20 cellular contexts compared by ENCODE assay signal in the genomic region with DNA sequence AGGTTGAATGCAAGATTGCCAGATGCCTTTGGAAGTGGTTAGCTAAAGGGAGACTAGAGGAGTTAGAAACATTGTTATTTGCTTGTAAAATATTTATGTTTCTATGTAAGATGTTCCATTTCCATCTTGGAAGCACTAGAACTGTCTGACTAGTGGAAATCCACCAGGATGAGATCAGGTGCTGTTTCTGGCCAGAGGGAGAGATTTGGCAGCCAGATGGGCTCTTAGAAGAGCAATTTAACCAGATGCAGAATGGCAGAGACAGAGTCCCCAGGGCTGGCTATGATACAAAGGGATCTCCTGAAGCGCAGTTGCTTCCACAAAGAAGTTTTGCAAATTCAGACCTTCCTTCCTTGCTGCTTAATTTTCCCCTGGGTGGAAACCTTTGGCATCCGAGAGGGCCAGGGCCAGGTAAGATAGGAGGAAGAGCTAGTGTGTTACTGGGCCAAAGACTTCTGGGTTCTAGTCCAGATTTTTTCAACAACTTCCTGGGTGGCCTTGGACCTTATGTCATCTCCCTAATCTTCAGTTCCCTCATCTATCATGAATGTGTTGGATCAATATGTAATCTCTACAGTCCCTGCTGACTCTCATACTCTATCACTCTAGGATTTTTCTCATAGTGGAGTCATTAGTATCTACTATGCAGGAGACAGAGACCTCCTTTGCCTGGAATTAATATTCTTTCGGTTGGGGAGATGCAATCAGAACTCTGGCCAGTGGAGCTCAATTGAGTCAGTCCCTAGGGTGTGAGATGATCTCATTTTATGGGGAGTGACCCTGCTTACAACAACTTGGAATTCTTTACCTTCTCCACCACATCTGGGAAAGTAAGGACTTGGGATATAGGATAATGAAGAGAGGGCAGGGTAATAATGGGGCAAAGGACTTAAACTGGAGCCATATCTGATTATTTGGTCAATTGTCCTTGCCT. TPM values are rescaled to one million over a fixed set of nuclear protein-coding genes. Genes with fewer than 3 reads are reported as not detected.
DNase-seq lines count a peak whose midpoint lies in the region; ATAC-seq and TF ChIP-seq lines count a peak whose summit lies in the region.
"Had no signal": no experiment of that assay in that cellular context is flagged by ENCODE, and none has a peak within 500 bp of the region (broad histone marks: within the 10 kb centered on the region; RNA-seq: fewer than 3 reads in every experiment).

No MANE protein-coding gene starts in this region.

- no peak for TF ChIP-seq EP300 in suprapubic skin (IDR thresholded peaks at IDR 0.05)

- DNase-seq in LHCN-M2 (ENCODE audit: low read depth) (peak; percentile 23), coronary artery (ENCODE audit: low spot score) (no peak), right cardiac atrium (peak in 1 of 3 donors; percentile 61), suprapubic skin (ENCODE audit: low spot score in 2 of 2) (no peak), T1000 (lab: John Stamatoyannopoulos, UW) (no peak), NOMO-1 (lab: John Stamatoyannopoulos, UW; ENCODE audit: unreplicated experiment in 2 of 2) (no peak)
- no peak for DNase-seq in activated naive CD8-positive, alpha-beta T cell treated with anti-CD3 and anti-CD28 coated beads, Interleukin-2, amount 50 U/mL, for 24 hours
- no peak for DNase-seq in activated CD4-positive, alpha-beta T cell treated with anti-CD3 and anti-CD28 coated beads, Interleukin-2, amount 10 ng/mL, durations not matched to agents 7 days and 5 days
- DNase-seq: activated CD4-positive, alpha-beta T cell treated with anti-CD3 and anti-CD28 coated beads for 48 hours; activated CD8-positive, alpha-beta memory T cell treated with anti-CD3 and anti-CD28 coated beads, Interleukin-2, amount 50 U/mL, for 4 hours; activated effector memory CD4-positive, alpha-beta T cell treated with Interleukin-2 at 50 U/mL for 16 hours; foreskin keratinocyte; Karpas-422; left lung; NCI-H774; nucleus accumbens; SK-N-SH had no signal

- H3K36me3 ChIP-seq in suprapubic skin, result no peaks in the 10 kb centered on the region
- H3K36me3 ChIP-seq: BLaER1 treated with 17β-estradiol and CSF1 and Interleukin-3, amounts not matched to agents 10 nM and 100 nM; left lung; thoracic aorta had no signal

- POLR2A ChIA-PET in activated CD4-positive, alpha-beta T cell treated with anti-CD3 and anti-CD28 coated beads, Interleukin-2, amount 10 ng/mL, durations not matched to agents 7 days and 5 days (lab: Charles Lee), result no interaction called here

- no peak overlapping the region for H3K4me3 Mint-ChIP-seq in activated naive CD8-positive, alpha-beta T cell treated with anti-CD3 and anti-CD28 coated beads, Interleukin-2, amount 50 U/mL, for 24 hours
- no peak overlapping the region for H3K4me3 Mint-ChIP-seq in activated CD4-positive, alpha-beta T cell treated with anti-CD3 and anti-CD28 coated beads, Interleukin-2, amount 10 ng/mL, durations not matched to agents 7 days and 5 days

- H3K4me3 ChIP-seq in coronary artery (peak overlapping the region; percentile 3), right cardiac atrium (ENCODE audit: low read length) (no peak overlapping the region), suprapubic skin (no peak overlapping the region)
- H3K4me3 ChIP-seq: BLaER1 treated with 17β-estradiol and CSF1 and Interleukin-3, amounts not matched to agents 10 nM and 100 nM; left lung; thoracic aorta had no signal

- no peak overlapping the region for H3K27ac Mint-ChIP-seq in activated naive CD8-positive, alpha-beta T cell treated with anti-CD3 and anti-CD28 coated beads, Interleukin-2, amount 50 U/mL, for 24 hours
- H3K27ac Mint-ChIP-seq in activated CD4-positive, alpha-beta T cell treated with anti-CD3 and anti-CD28 coated beads, Interleukin-2, amount 10 ng/mL, durations not matched to agents 7 days and 5 days, result no peak overlapping the region

- H3K9me3 Mint-ChIP-seq in activated naive CD8-positive, alpha-beta T cell treated with anti-CD3 and anti-CD28 coated beads, Interleukin-2, amount 50 U/mL, for 24 hours, result no peaks in the 10 kb centered on the region
- H3K9me3 Mint-ChIP-seq in activated CD4-positive, alpha-beta T cell treated with anti-CD3 and anti-CD28 coated beads, Interleukin-2, amount 10 ng/mL, durations not matched to agents 7 days and 5 days, result no peaks in the 10 kb centered on the region

- H3K27ac ChIP-seq in coronary artery, result peak overlapping the region; percentile 42 to 88
- peak overlapping the region; percentile 95 for H3K27ac ChIP-seq in right cardiac atrium (ENCODE audit: low read length)
- H3K27ac ChIP-seq in suprapubic skin, result peak overlapping the region; percentile 43
- H3K27ac ChIP-seq: BLaER1 treated with 17β-estradiol and CSF1 and Interleukin-3, amounts not matched to agents 10 nM and 100 nM; foreskin keratinocyte; left lung had no signal

- TF ChIP-seq CTCF in coronary artery (IDR thresholded peaks at IDR 0.05) (no peak), suprapubic skin (IDR thresholded peaks at IDR 0.05) (no peak)

- H3K27me3 ChIP-seq in right cardiac atrium (ENCODE audit: control insufficient read depth, insufficient read depth) (no peaks in the 10 kb centered on the region), suprapubic skin (no peaks in the 10 kb centered on the region)
- H3K27me3 ChIP-seq: BLaER1 treated with 17β-estradiol and CSF1 and Interleukin-3, amounts not matched to agents 10 nM and 100 nM; left lung had no signal

- WGBS in right cardiac atrium, result 47% methylated on average over 3 of the region's 3 CpGs
- WGBS in suprapubic skin, result 61% methylated on average over 3 of the region's 3 CpGs

- no peaks in the 10 kb centered on the region for H3K36me3 Mint-ChIP-seq in activated naive CD8-positive, alpha-beta T cell treated with anti-CD3 and anti-CD28 coated beads, Interleukin-2, amount 50 U/mL, for 24 hours (ENCODE audit: low read depth)
- no peaks in the 10 kb centered on the region for H3K36me3 Mint-ChIP-seq in activated CD4-positive, alpha-beta T cell treated with anti-CD3 and anti-CD28 coated beads, Interleukin-2, amount 10 ng/mL, durations not matched to agents 7 days and 5 days (ENCODE audit: low read depth)

- peaks cover 16% of the 10 kb centered on the region for H3K4me1 Mint-ChIP-seq in activated naive CD8-positive, alpha-beta T cell treated with anti-CD3 and anti-CD28 coated beads, Interleukin-2, amount 50 U/mL, for 24 hours
- peaks cover 13% of the 10 kb centered on the region for H3K4me1 Mint-ChIP-seq in activated CD4-positive, alpha-beta T cell treated with anti-CD3 and anti-CD28 coated beads, Interleukin-2, amount 10 ng/mL, durations not matched to agents 7 days and 5 days

- H3K9me3 ChIP-seq in right cardiac atrium (ENCODE audit: control insufficient read depth, low read length) (no peaks in the 10 kb centered on the region), suprapubic skin (no peaks in the 10 kb centered on the region)
- H3K9me3 ChIP-seq: BLaER1 treated with 17β-estradiol and CSF1 and Interleukin-3, amounts not matched to agents 10 nM and 100 nM; left lung; SK-N-SH; thoracic aorta had no signal

- no peak for TF ChIP-seq POLR2A in suprapubic skin (IDR thresholded peaks at IDR 0.05)

- CTCF ChIA-PET in activated CD4-positive, alpha-beta T cell treated with anti-CD3 and anti-CD28 coated beads, Interleukin-2, amount 10 ng/mL, durations not matched to agents 7 days and 5 days (lab: Charles Lee), result interaction anchor here (0.6 to 1.2 kb wide), 3 partner anchors 9 to 1389 kb away, joined by 3 read pairs; no protein-coding TSS in a partner anchor

- H3K4me1 ChIP-seq in right cardiac atrium (ENCODE audit: control insufficient read depth, insufficient read depth, low read length) (peaks cover 21% of the 10 kb centered on the region), suprapubic skin (peaks cover 24% of the 10 kb centered on the region)
- H3K4me1 ChIP-seq: foreskin keratinocyte had no signal

- H3K27me3 Mint-ChIP-seq in activated naive CD8-positive, alpha-beta T cell treated with anti-CD3 and anti-CD28 coated beads, Interleukin-2, amount 50 U/mL, for 24 hours, result peaks cover 9% of the 10 kb centered on the region
- H3K27me3 Mint-ChIP-seq in activated CD4-positive, alpha-beta T cell treated with anti-CD3 and anti-CD28 coated beads, Interleukin-2, amount 10 ng/mL, durations not matched to agents 7 days and 5 days, result peaks cover 6% of the 10 kb centered on the region

- ATAC-seq in right cardiac atrium, result peak in 1 of 2 donors; percentile 9
- ATAC-seq in activated naive CD8-positive, alpha-beta T cell treated with anti-CD3 and anti-CD28 coated beads, Interleukin-2, amount 50 U/mL, for 24 hours, result no peak
- ATAC-seq: foreskin keratinocyte, left lung, Panc1 had no signal

- intact Hi-C loops in right cardiac atrium (cut with DNase I), result loop anchor here (5.0 to 10.0 kb wide), 8 partner anchors 48 to 313 kb away; a partner anchor contains a TSS

RNA-seq across cellular contexts. Expression of a gene that starts 41.1 kb away (rescaled TPM):
- 60.4 and 90.0 TPM in 2 replicates for total RNA-seq in LHCN-M2 (2014; rRNA removed)
- 267 TPM for polyA plus RNA-seq in LHCN-M2 (2012)
- total RNA-seq in right cardiac atrium, result 100 to 1,000 TPM; 286 to 426 (median 372) TPM
- 667 TPM for polyA plus RNA-seq in right cardiac atrium
- 100 to 1,000 TPM in 3 of 4 donors, 10 to 100 TPM in 1; 95.8 to 162 (median 148) TPM for total RNA-seq in suprapubic skin
- total RNA-seq in activated CD4-positive, alpha-beta T cell treated with anti-CD3 and anti-CD28 coated beads, Interleukin-2, amount 10 ng/mL, durations not matched to agents 7 days and 5 days, result 100 to 1,000 TPM; 117 to 148 TPM

Comparison
In these comparisons a context has a peak if more than half of its experiments do, and no peak if none do; other contexts are left out.
1. H3K27ac ChIP-seq: peak in every context shown above with its lines; median percentile 95 in right cardiac atrium; 65 in coronary artery; 43 in suprapubic skin.